In genomic region chr17:68013385-68013784, GRCh38 we compare ENCODE assay signal across 27 cellular contexts.
"Had no signal": no experiment of that assay in that cellular context is flagged by ENCODE, and none has a peak within 500 bp of the region (broad histone marks: within the 10 kb centered on the region; RNA-seq: fewer than 3 reads in every experiment).

No MANE protein-coding gene starts in this region.

- DNase-seq: hypothalamus; immature natural killer cell; kidney; left colon; left lung; mesendoderm; naive B cell; natural killer cell; ovary; right lobe of liver; stimulated activated CD4-positive, alpha-beta T cell treated with anti-CD3 and anti-CD28 coated beads, Interleukin-1b, Interleukin-23, amount 100 ng/mL, for 48 hours; stimulated activated CD4-positive, alpha-beta T cell treated with anti-CD3 and anti-CD28 coated beads, Interleukin-2, amount 100 ng/mL, for 48 hours; stimulated activated CD4-positive, alpha-beta T cell treated with anti-CD3 and anti-CD28 coated beads, Interleukin-4, amount 100 ng/mL, for 4 hours; stimulated activated CD8-positive, alpha-beta memory T cell treated with anti-CD3 and anti-CD28 coated beads, Interleukin-4, amount 100 ng/mL, for 48 hours; stimulated activated naive B cell treated with anti-CD40 and anti-IgM and Interleukin-4, amounts not matched to agents 10 μg/mL and 1 μg/mL and 100 μg/mL, for 72 hours; stimulated activated naive CD8-positive, alpha-beta T cell treated with anti-CD3 and anti-CD28 coated beads, Interleukin-15, Interleukin-2, amounts not matched to agents 100 U/mL and 50 U/mL, for 24 hours; stomach; testis; thyroid gland; transverse colon; upper lobe of left lung had no signal

- H3K27ac ChIP-seq: left lung, lower lobe of right lung, ovary, right atrium auricular region, right lobe of liver, stomach, testis, thyroid gland, transverse colon, upper lobe of left lung, vagina had no signal

- H3K4me3 Mint-ChIP-seq: immature natural killer cell; mesothelial cell of epicardium; natural killer cell; stimulated activated naive B cell treated with anti-CD40 and anti-IgM and Interleukin-4, amounts not matched to agents 10 μg/mL and 1 μg/mL and 100 μg/mL, for 72 hours had no signal

- H3K4me3 ChIP-seq: left lung, lower lobe of right lung, ovary, right atrium auricular region, right lobe of liver, smooth muscle cell, stomach, testis, thyroid gland, transverse colon, upper lobe of left lung, vagina had no signal

- H3K9me3 Mint-ChIP-seq: mesothelial cell of epicardium; naive B cell; natural killer cell; stimulated activated naive B cell treated with anti-CD40 and anti-IgM and Interleukin-4, amounts not matched to agents 10 μg/mL and 1 μg/mL and 100 μg/mL, for 72 hours had no signal

- H3K36me3 ChIP-seq: left lung, lower lobe of right lung, ovary, right atrium auricular region, right lobe of liver, stomach, thyroid gland, transverse colon, upper lobe of left lung, vagina had no signal

- H3K27ac Mint-ChIP-seq: immature natural killer cell; mesothelial cell of epicardium; naive B cell; natural killer cell; progenitor cell of endocrine pancreas; stimulated activated naive B cell treated with anti-CD40 and anti-IgM and Interleukin-4, amounts not matched to agents 10 μg/mL and 1 μg/mL and 100 μg/mL, for 72 hours had no signal

- H3K4me1 ChIP-seq: lower lobe of right lung, right atrium auricular region, right lobe of liver, testis, thyroid gland, transverse colon, vagina had no signal

- H3K4me1 Mint-ChIP-seq: mesothelial cell of epicardium had no signal

- H3K9me3 ChIP-seq: left lung, lower lobe of right lung, ovary, right atrium auricular region, right lobe of liver, stomach, testis, thyroid gland, transverse colon, upper lobe of left lung, vagina had no signal

- ATAC-seq: left colon; left lung; lower lobe of right lung; natural killer cell; right lobe of liver; stimulated activated naive B cell treated with anti-CD40 and anti-IgM and Interleukin-4, amounts not matched to agents 10 μg/mL and 1 μg/mL and 100 μg/mL, for 72 hours; stimulated activated naive CD8-positive, alpha-beta T cell treated with anti-CD3 and anti-CD28 coated beads, Interleukin-15, Interleukin-2, amounts not matched to agents 100 U/mL and 50 U/mL, for 24 hours had no signal

- H3K36me3 Mint-ChIP-seq: mesothelial cell of epicardium; naive B cell; natural killer cell; stimulated activated naive B cell treated with anti-CD40 and anti-IgM and Interleukin-4, amounts not matched to agents 10 μg/mL and 1 μg/mL and 100 μg/mL, for 72 hours had no signal
